8 cellular contexts compared by ENCODE assay signal in the genomic region with DNA sequence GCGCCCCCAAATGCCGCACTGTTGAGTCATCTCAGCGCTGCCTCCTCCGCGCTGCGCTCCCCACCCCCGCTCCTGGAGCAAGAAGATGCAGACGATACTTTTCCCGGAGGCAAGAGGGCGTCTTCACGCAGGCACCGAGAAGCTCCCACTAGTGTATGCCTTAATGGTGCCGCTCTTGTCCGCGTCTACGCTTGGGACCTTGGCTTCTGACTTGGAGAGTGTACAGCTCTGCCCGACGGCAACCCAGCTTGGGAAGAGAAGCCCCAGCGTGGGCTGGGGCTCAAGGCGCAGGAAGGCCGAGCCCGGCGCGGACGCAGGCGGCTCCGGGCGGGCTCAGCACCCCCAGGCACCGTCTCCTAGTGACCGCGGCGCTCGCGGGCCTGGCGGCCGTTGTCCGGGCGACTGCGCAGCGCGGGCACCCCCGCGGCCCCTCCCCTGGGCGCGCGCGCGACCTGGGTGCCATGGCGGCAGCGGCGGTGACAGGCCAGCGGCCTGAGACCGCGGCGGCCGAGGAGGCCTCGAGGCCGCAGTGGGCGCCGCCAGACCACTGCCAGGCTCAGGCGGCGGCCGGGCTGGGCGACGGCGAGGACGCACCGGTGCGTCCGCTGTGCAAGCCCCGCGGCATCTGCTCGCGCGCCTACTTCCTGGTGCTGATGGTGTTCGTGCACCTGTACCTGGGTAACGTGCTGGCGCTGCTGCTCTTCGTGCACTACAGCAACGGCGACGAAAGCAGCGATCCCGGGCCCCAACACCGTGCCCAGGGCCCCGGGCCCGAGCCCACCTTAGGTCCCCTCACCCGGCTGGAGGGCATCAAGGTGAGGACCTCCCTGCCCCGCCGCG. TPM values are rescaled to one million over a fixed set of nuclear protein-coding genes. Genes with fewer than 3 reads are reported as not detected.
DNase-seq lines count a peak whose midpoint lies in the region; ATAC-seq and TF ChIP-seq lines count a peak whose summit lies in the region.

A gene with protein sequence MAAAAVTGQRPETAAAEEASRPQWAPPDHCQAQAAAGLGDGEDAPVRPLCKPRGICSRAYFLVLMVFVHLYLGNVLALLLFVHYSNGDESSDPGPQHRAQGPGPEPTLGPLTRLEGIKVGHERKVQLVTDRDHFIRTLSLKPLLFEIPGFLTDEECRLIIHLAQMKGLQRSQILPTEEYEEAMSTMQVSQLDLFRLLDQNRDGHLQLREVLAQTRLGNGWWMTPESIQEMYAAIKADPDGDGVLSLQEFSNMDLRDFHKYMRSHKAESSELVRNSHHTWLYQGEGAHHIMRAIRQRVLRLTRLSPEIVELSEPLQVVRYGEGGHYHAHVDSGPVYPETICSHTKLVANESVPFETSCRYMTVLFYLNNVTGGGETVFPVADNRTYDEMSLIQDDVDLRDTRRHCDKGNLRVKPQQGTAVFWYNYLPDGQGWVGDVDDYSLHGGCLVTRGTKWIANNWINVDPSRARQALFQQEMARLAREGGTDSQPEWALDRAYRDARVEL (plus strand): TSS at position 446 of the 840 bp plus-strand sequence. CDS start 16 bp downstream, at position 462.

- peak within 1 kb of the TSS; percentile 92 for H3K4me3 Mint-ChIP-seq in activated CD4-positive, alpha-beta memory T cell treated with anti-CD3 and anti-CD28 coated beads, Interleukin-2, amount 10 ng/mL, durations not matched to agents 7 days and 5 days

- intact Hi-C loops in lower lobe of right lung (cut with DNase I), result no loop called here

- H3K9me3 Mint-ChIP-seq in activated CD4-positive, alpha-beta memory T cell treated with anti-CD3 and anti-CD28 coated beads, Interleukin-2, amount 10 ng/mL, durations not matched to agents 7 days and 5 days, result no peaks in the 10 kb centered on the region

- peaks cover 45% of the 10 kb centered on the region for H3K4me1 Mint-ChIP-seq in activated CD4-positive, alpha-beta memory T cell treated with anti-CD3 and anti-CD28 coated beads, Interleukin-2, amount 10 ng/mL, durations not matched to agents 7 days and 5 days

- no peaks in the 10 kb centered on the region for H3K27me3 Mint-ChIP-seq in activated CD4-positive, alpha-beta memory T cell treated with anti-CD3 and anti-CD28 coated beads, Interleukin-2, amount 10 ng/mL, durations not matched to agents 7 days and 5 days

- H3K4me1 ChIP-seq in duodenal mucosa (ENCODE audit: control insufficient read depth in 1 of 2, insufficient read depth in 2 of 2, low read length in 2 of 2) (peaks cover 14 to 23% of the 10 kb centered on the region in 2 donors), lower lobe of right lung (peaks cover 29% of the 10 kb centered on the region)

- peaks cover 19% of the 10 kb centered on the region for H3K36me3 Mint-ChIP-seq in activated CD4-positive, alpha-beta memory T cell treated with anti-CD3 and anti-CD28 coated beads, Interleukin-2, amount 10 ng/mL, durations not matched to agents 7 days and 5 days (ENCODE audit: low read depth)

- CTCF ChIA-PET in activated CD4-positive, alpha-beta memory T cell treated with anti-CD3 and anti-CD28 coated beads, Interleukin-2, amount 10 ng/mL, durations not matched to agents 7 days and 5 days (lab: Charles Lee), result interaction anchor here (0.9 to 9.4 kb wide), 12 partner anchors 10 to 478 kb away, joined by 3 to 124 read pairs (median 4); a partner anchor contains a TSS

- peak within 1 kb of the TSS; percentile 83 for H3K27ac ChIP-seq in duodenal mucosa (ENCODE audit: low read depth, low read length)
- peak within 1 kb of the TSS; percentile 88 for H3K27ac ChIP-seq in lower lobe of right lung

- H3K9ac ChIP-seq in duodenal mucosa (ENCODE audit: low read depth in 1 of 2, low read length in 2 of 2), result peak within 1 kb of the TSS; percentile 69 to 74

- POLR2A ChIA-PET in activated CD4-positive, alpha-beta memory T cell treated with anti-CD3 and anti-CD28 coated beads, Interleukin-2, amount 10 ng/mL, durations not matched to agents 7 days and 5 days (lab: Charles Lee), result interaction anchor here (0.9 to 9.0 kb wide), 11 partner anchors 10 to 273 kb away, joined by 3 to 190 read pairs (median 4); a partner anchor contains a TSS

- H3K27me3 ChIP-seq in duodenal mucosa (ENCODE audit: control insufficient read depth in 1 of 2, insufficient read depth in 2 of 2, low read length in 2 of 2) (no peaks in the 10 kb centered on the region), lower lobe of right lung (ENCODE audit: low read depth) (no peaks in the 10 kb centered on the region)

- TF ChIP-seq CTCF in lower lobe of right lung (IDR thresholded peaks at IDR 0.05), result peak; percentile 47

- peak within 1 kb of the TSS; percentile 90 to 91 for H3K4me3 ChIP-seq in duodenal mucosa (ENCODE audit: low read depth in 1 of 2, low read length in 2 of 2)
- H3K4me3 ChIP-seq in lower lobe of right lung, result peak within 1 kb of the TSS; percentile 83

- peak within 1 kb of the TSS; percentile 90 for H3K27ac Mint-ChIP-seq in activated CD4-positive, alpha-beta memory T cell treated with anti-CD3 and anti-CD28 coated beads, Interleukin-2, amount 10 ng/mL, durations not matched to agents 7 days and 5 days

- H3K9me3 ChIP-seq in duodenal mucosa (ENCODE audit: control insufficient read depth in 1 of 2, low read length in 2 of 2) (no peaks in the 10 kb centered on the region), lower lobe of right lung (no peaks in the 10 kb centered on the region)

- peaks cover 0 to 18% of the 10 kb centered on the region in 2 donors for H3K36me3 ChIP-seq in duodenal mucosa (ENCODE audit: control insufficient read depth in 1 of 2, insufficient read depth in 2 of 2, low read length in 2 of 2)
- peaks cover 12% of the 10 kb centered on the region for H3K36me3 ChIP-seq in lower lobe of right lung

- ATAC-seq in HG02973 (IDR thresholded peaks at IDR 0.05; ENCODE audit: unreplicated experiment), result peak; percentile 47
- peak; percentile 92 to 95 for ATAC-seq in lower lobe of right lung

- peak; percentile 69 to 88 (median 81) for DNase-seq in NCI-H1417 (lab: John Stamatoyannopoulos, UW)
- no peak for DNase-seq in NCI-H1417 treated with DMSO at 0.1 percent for 48 hours (lab: John Stamatoyannopoulos, UW)
- DNase-seq in NCI-H526 (lab: John Stamatoyannopoulos, UW), result peak; percentile 44 to 83
- DNase-seq in activated CD4-positive, alpha-beta memory T cell treated with anti-CD3 and anti-CD28 coated beads, Interleukin-2, amount 10 ng/mL, durations not matched to agents 7 days and 5 days, result peak; percentile 79
- DNase-seq in lower lobe of right lung, result peak; percentile 86
- DNase-seq in stimulated activated CD4-positive, alpha-beta T cell treated with anti-CD3 and anti-CD28 coated beads, Interleukin-4, amount 100 ng/mL, for 48 hours (ENCODE audit: low read depth in 2 of 2), result peak; percentile 66 to 81

RNA-seq across cellular contexts. Expression of the gene that starts here (rescaled TPM):
- total RNA-seq in activated CD4-positive, alpha-beta memory T cell treated with anti-CD3 and anti-CD28 coated beads, Interleukin-2, amount 10 ng/mL, durations not matched to agents 7 days and 5 days, result 10 to 100 TPM; 48.4 to 49.9 TPM
- total RNA-seq in lower lobe of right lung, result 44.0 TPM
